Comparison of ENCODE assay signal across 9 cellular contexts in genomic region chr16:86566601-86566965, GRCh38. TPM values are rescaled to one million over a fixed set of nuclear protein-coding genes. Genes with fewer than 3 reads are reported as not detected.
DNase-seq lines count a peak whose midpoint lies in the region; ATAC-seq, FAIRE-seq and TF ChIP-seq lines count a peak whose summit lies in the region.
"Had no signal": no experiment of that assay in that cellular context is flagged by ENCODE, and none has a peak within 500 bp of the region (broad histone marks: within the 10 kb centered on the region; RNA-seq: fewer than 3 reads in every experiment).

Gene FOXC2, plus strand, starts transcription at chr16:86566829. Its CDS starts 507 bp downstream, at chr16:86567336.

- peaks cover 13% of the 10 kb centered on the region for H3K4me1 ChIP-seq in keratinocyte (ENCODE audit: control insufficient read depth, extremely low read depth, insufficient read depth, low read length)

- ATAC-seq in GM19455 (IDR thresholded peaks at IDR 0.05; ENCODE audit: unreplicated experiment), result no peak

- peak within 1 kb of the TSS; percentile 64 for H3K4me2 ChIP-seq in keratinocyte (ENCODE audit: control insufficient read depth, extremely low read depth, insufficient read depth, low read depth, low read length)

- H3K9ac ChIP-seq in keratinocyte (ENCODE audit: control insufficient read depth, extremely low read depth, insufficient read depth, low read length), result no peak within 1 kb of the TSS
- H3K9ac ChIP-seq: parathyroid adenoma had no signal

- FAIRE-seq in keratinocyte (lab: Jason Lieb, UNC), result no peak

- peaks cover 1% of the 10 kb centered on the region for H3K36me3 Mint-ChIP-seq in T-helper 1 cell treated with Interleukin-12 subunit alpha and Interleukin-12 subunit beta and Interleukin-4 antibody, amounts not matched to agents 30 μg/mL and 1 μg/mL, for 36 hours (ENCODE audit: low read depth)

- dilution Hi-C loops in keratinocyte (cut with MboI; ENCODE audit: extremely low pct_ligation_motif_present, low sequenced_read_pairs), result loop anchor here (25.0 kb wide), 1 partner anchor 696 kb away; no protein-coding TSS in a partner anchor

- no peaks in the 10 kb centered on the region for H3K9me3 ChIP-seq in keratinocyte (ENCODE audit: control insufficient read depth, low read depth, low read length)

- H3K36me3 ChIP-seq in keratinocyte (ENCODE audit: control insufficient read depth in 2 of 2, extremely low read depth in 1 of 2, insufficient read depth in 2 of 2, low read length in 2 of 2), result no peaks in the 10 kb centered on the region

- peaks cover 7% of the 10 kb centered on the region for H3K4me1 Mint-ChIP-seq in T-helper 1 cell treated with Interleukin-12 subunit alpha and Interleukin-12 subunit beta and Interleukin-4 antibody, amounts not matched to agents 30 μg/mL and 1 μg/mL, for 36 hours (ENCODE audit: low read depth)

- H2AFZ ChIP-seq in keratinocyte (ENCODE audit: control insufficient read depth, low read length), result peak within 1 kb of the TSS; percentile 19
- H2AFZ ChIP-seq: parathyroid adenoma had no signal

- TF ChIP-seq CTCF in keratinocyte (optimal IDR thresholded peaks at IDR 0.05 in 1 of 3, IDR thresholded peaks at IDR 0.05 in 1 of 3, conservative IDR thresholded peaks at IDR 0.05 in 1 of 3; ENCODE audit: extremely low read depth in 1 of 3, insufficient read depth in 2 of 3, low read length in 3 of 3), result no peak

- H3K27ac Mint-ChIP-seq in T-helper 1 cell treated with Interleukin-12 subunit alpha and Interleukin-12 subunit beta and Interleukin-4 antibody, amounts not matched to agents 30 μg/mL and 1 μg/mL, for 36 hours, result peak within 1 kb of the TSS; percentile 26

- peak within 1 kb of the TSS; percentile 19 to 53 (median 43) for H3K4me3 ChIP-seq in keratinocyte (ENCODE audit: control insufficient read depth in 2 of 3, extremely low read depth in 1 of 3, insufficient read depth in 2 of 3, low read depth in 1 of 3, low read length in 3 of 3)

- DNase-seq in Daoy (ENCODE audit: low read depth), result peak; percentile 95
- DNase-seq in cerebellar cortex (ENCODE audit: low spot score), result peak; percentile 67
- DNase-seq in keratinocyte (ENCODE audit: low read depth, low spot score), result no peak
- DNase-seq in stimulated activated CD4-positive, alpha-beta T cell treated with anti-CD3 and anti-CD28 coated beads, Interleukin-4, amount 100 ng/mL, for 24 hours, result peak; percentile 59
- DNase-seq in NCI-H526 treated with DMSO at 0.1 percent for 48 hours (lab: John Stamatoyannopoulos, UW), result no peak
- no peak for DNase-seq in NCI-H2196 (lab: John Stamatoyannopoulos, UW; ENCODE audit: unreplicated experiment)

- H3K9me1 ChIP-seq in keratinocyte (ENCODE audit: control insufficient read depth, extremely low read depth, insufficient read depth, low read length), result no peaks in the 10 kb centered on the region

- no peak within 1 kb of the TSS for H3K4me3 Mint-ChIP-seq in T-helper 1 cell treated with Interleukin-12 subunit alpha and Interleukin-12 subunit beta and Interleukin-4 antibody, amounts not matched to agents 30 μg/mL and 1 μg/mL, for 36 hours

- H3K27me3 Mint-ChIP-seq in T-helper 1 cell treated with Interleukin-12 subunit alpha and Interleukin-12 subunit beta and Interleukin-4 antibody, amounts not matched to agents 30 μg/mL and 1 μg/mL, for 36 hours (ENCODE audit: low read depth), result peaks cover 70% of the 10 kb centered on the region

- H3K27ac ChIP-seq in keratinocyte (ENCODE audit: control insufficient read depth, insufficient read depth, low read length), result no peak within 1 kb of the TSS
- H3K27ac ChIP-seq: parathyroid adenoma had no signal

- no peaks in the 10 kb centered on the region for H4K20me1 ChIP-seq in keratinocyte (ENCODE audit: control insufficient read depth, extremely low read depth, insufficient read depth, low read length)

- H3K9me3 Mint-ChIP-seq in T-helper 1 cell treated with Interleukin-12 subunit alpha and Interleukin-12 subunit beta and Interleukin-4 antibody, amounts not matched to agents 30 μg/mL and 1 μg/mL, for 36 hours, result no peaks in the 10 kb centered on the region

- peaks cover 81% of the 10 kb centered on the region for H3K27me3 ChIP-seq in keratinocyte (ENCODE audit: control insufficient read depth, extremely low read depth, insufficient read depth, low read length)

- H3K79me2 ChIP-seq in keratinocyte (ENCODE audit: control insufficient read depth, insufficient read depth, low read length), result no peaks in the 10 kb centered on the region
- H3K79me2 ChIP-seq: parathyroid adenoma had no signal

RNA-seq across cellular contexts. Expression of gene FOXC2, which starts in this region (rescaled TPM):
- 4.6 and 5.4 TPM in 2 replicates for total RNA-seq in Daoy (2014; rRNA removed; shearing (Covaris generic))
- polyA plus RNA-seq in keratinocyte, result 0.02 TPM in 1 of 3 replicates, not detected in the others
- not detected for polyA plus RNA-seq in keratinocyte (2011; ENCODE audit: low read depth)
- not detected in 2 replicates for polyA plus RNA-seq in keratinocyte (2011; cell fraction: cytosol; rRNA removed)
- 0.05 TPM in 1 of 2 replicates, not detected in the other for polyA plus RNA-seq in keratinocyte (2011; cell fraction: nucleus; rRNA removed)
- polyA plus RNA-seq in keratinocyte (2012; ENCODE audit: low replicate concordance), result 0.07 TPM in 1 of 2 replicates, not detected in the other
- not detected in 3 replicates for polyA minus RNA-seq in keratinocyte
- polyA minus RNA-seq in keratinocyte (2011; cell fraction: cytosol; rRNA and poly(A)+ RNA removed), result not detected
- polyA minus RNA-seq in keratinocyte (2011; cell fraction: nucleus; rRNA and poly(A)+ RNA removed), result not detected in 2 replicates

Comparison
In these comparisons a context has a peak if more than half of its experiments do, and no peak if none do; other contexts are left out.
1. DNase-seq: peak in Daoy (single experiment), cerebellar cortex (single experiment) and stimulated activated CD4-positive, alpha-beta T cell treated with anti-CD3 and anti-CD28 coated beads, Interleukin-4, amount 100 ng/mL, for 24 hours (single experiment); none in keratinocyte (single experiment), NCI-H526 treated with DMSO at 0.1 percent for 48 hours (single experiment) and NCI-H2196 (single experiment).